Comparison of ENCODE assay signal across 1 cellular context in the genomic region with DNA sequence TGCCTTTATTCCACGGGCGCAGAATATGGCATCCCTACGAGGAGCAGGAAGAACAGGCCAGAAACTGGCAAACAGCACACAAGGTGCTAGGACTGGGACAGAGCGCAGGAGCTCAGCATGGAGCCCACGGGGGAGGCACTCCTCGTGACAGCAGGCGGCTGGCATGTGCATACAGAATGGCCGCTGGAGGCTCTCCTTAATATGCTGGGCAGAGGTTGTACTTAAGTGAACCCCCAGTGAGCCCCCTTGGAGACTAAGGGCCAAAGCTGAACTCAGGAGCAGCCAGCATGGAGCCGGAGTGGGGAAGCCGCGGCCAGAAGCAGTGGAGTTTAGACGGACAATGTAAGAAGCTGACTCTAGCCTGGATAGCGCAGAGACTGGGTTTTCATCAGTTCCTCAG.
TF ChIP-seq lines count a peak whose summit lies in the region.

No MANE protein-coding gene starts in this region.

TF ChIP-seq in H1, 55 proteins besides CTCF, POLR2A, EP300 and RAD21:
- no peak for TF ChIP-seq EZH2 (IDR thresholded peaks at IDR 0.05; ENCODE audit: low read depth, low read length, severe bottlenecking)
- no peak for TF ChIP-seq KDM4A (IDR thresholded peaks at IDR 0.05; ENCODE audit: low read depth, low read length, severe bottlenecking)
- no peak for TF ChIP-seq POU5F1 (IDR thresholded peaks at IDR 0.05; ENCODE audit: low read depth, low read length)
- TF ChIP-seq, protein P1, sequence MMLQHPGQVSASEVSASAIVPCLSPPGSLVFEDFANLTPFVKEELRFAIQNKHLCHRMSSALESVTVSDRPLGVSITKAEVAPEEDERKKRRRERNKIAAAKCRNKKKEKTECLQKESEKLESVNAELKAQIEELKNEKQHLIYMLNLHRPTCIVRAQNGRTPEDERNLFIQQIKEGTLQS (IDR thresholded peaks at IDR 0.05; ENCODE audit: insufficient read depth, low read depth, low read length) = no peak
- no peak for TF ChIP-seq SP2 (IDR thresholded peaks at IDR 0.05; ENCODE audit: low read length)
- no peak for TF ChIP-seq POLR2AphosphoS5 (IDR thresholded peaks at IDR 0.05; ENCODE audit: low read depth, low read length)
- TF ChIP-seq, protein P2, sequence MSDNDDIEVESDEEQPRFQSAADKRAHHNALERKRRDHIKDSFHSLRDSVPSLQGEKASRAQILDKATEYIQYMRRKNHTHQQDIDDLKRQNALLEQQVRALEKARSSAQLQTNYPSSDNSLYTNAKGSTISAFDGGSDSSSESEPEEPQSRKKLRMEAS (IDR thresholded peaks at IDR 0.05) = 0 out of 2 replicates have a peak, but pooled peaks have one; percentile 20
- no peak for TF ChIP-seq SAP30 (IDR thresholded peaks at IDR 0.05; ENCODE audit: insufficient read depth, insufficient replicate concordance, low read length)
- no peak for TF ChIP-seq RFX5 (IDR thresholded peaks at IDR 0.05; ENCODE audit: borderline replicate concordance, low read depth, low read length)
TF ChIP-seq in H1: peak in this region for 1.
